8 cellular contexts compared by ENCODE assay signal in the genomic region with DNA sequence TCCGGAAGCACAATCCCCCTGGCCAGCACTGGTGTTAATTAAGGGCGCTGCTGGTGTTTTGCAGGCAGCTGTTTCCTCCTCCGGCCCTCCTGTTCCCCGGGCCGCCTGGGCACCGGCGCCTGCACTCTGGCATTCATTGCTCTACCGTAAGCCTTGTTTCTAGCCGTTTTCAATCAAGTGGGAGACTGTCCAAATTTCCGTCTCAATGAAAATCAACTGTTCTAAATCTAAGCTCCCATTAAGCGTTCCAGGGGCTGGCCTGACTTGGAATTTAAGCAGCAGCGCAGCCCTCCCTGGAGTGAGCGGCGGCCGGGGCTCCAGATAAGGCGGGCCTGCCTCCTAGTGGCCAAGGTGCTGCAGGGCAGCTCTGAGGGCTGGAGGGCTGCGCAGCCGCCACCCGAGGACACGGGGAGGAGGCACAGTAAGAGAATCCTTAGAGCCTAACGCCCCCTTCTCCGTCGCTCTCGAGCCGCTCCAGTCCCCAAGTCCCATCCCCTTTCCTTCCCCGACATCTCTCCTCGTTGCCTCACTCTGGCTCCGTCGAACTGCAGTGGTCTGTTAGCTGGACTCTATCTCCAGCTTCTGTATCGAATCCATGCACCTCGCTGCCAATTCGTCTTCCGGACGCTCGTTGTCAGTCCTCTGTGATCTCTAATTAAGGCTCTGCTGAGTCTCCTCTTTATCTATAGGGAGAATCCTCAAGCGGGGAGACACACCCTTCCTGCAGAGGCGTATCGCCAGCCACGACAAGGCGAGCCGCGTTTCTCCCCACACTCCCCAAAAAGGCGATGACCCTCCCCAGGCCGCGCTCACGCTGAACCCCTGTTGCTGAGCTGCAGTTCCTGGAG. TPM values are rescaled to one million over a fixed set of nuclear protein-coding genes. Genes with fewer than 3 reads are reported as not detected.
DNase-seq lines count a peak whose midpoint lies in the region; ATAC-seq and TF ChIP-seq lines count a peak whose summit lies in the region.

No MANE protein-coding gene starts in this region.

- intact Hi-C loops in activated CD4-positive, alpha-beta memory T cell treated with anti-CD3 and anti-CD28 coated beads for 36 hours (cut with micrococcal nuclease): loop anchor here (1.0 to 2.0 kb wide), 6 partner anchors 16 to 280 kb away; a partner anchor contains a TSS
- intact Hi-C loops in lower lobe of right lung (cut with DNase I): loop anchor here (10.0 kb wide), 1 partner anchor 138 kb away; no protein-coding TSS in a partner anchor

- peak overlapping the region; percentile 72 for H3K4me3 Mint-ChIP-seq in activated CD4-positive, alpha-beta memory T cell treated with anti-CD3 and anti-CD28 coated beads for 36 hours

- no peaks in the 10 kb centered on the region for H3K27me3 Mint-ChIP-seq in activated CD4-positive, alpha-beta memory T cell treated with anti-CD3 and anti-CD28 coated beads for 36 hours

- peak overlapping the region; percentile 44 for H3K27ac ChIP-seq in lower lobe of right lung

- peaks cover 46% of the 10 kb centered on the region for H3K4me1 Mint-ChIP-seq in activated CD4-positive, alpha-beta memory T cell treated with anti-CD3 and anti-CD28 coated beads for 36 hours (ENCODE audit: low read depth)

- H3K36me3 ChIP-seq in lower lobe of right lung: no peaks in the 10 kb centered on the region

- no peaks in the 10 kb centered on the region for H3K27me3 ChIP-seq in lower lobe of right lung (ENCODE audit: low read depth)

- ATAC-seq in GM18909 (IDR thresholded peaks at IDR 0.05; ENCODE audit: poor library complexity, unreplicated experiment): peak; percentile 99
- peak; percentile 99 for ATAC-seq in HG03280 (IDR thresholded peaks at IDR 0.05; ENCODE audit: unreplicated experiment)
- peak; percentile 99 for ATAC-seq in lower lobe of right lung

- H3K9me3 ChIP-seq in lower lobe of right lung: no peaks in the 10 kb centered on the region

- no peaks in the 10 kb centered on the region for H3K9me3 Mint-ChIP-seq in activated CD4-positive, alpha-beta memory T cell treated with anti-CD3 and anti-CD28 coated beads for 36 hours

- CTCF ChIA-PET in activated CD4-positive, alpha-beta memory T cell treated with anti-CD3 and anti-CD28 coated beads for 36 hours (lab: Charles Lee): interaction anchor here (0.7 to 5.0 kb wide), 78 partner anchors 8 to 298 kb away, joined by 3 to 154 read pairs (median 6); a partner anchor contains a TSS

- peak overlapping the region; percentile 80 for H3K27ac Mint-ChIP-seq in activated CD4-positive, alpha-beta memory T cell treated with anti-CD3 and anti-CD28 coated beads for 36 hours

- H3K4me3 ChIP-seq in lower lobe of right lung: peak overlapping the region; percentile 54

- DNase-seq in Ammon's horn (ENCODE audit: low spot score) (peak; percentile 94), NCI-H524 (lab: John Stamatoyannopoulos, UW) (peak; percentile 64 to 80), ecto neural progenitor cell (ENCODE audit: low spot score) (peak; percentile 91), lower lobe of right lung (peak; percentile 92)
- DNase-seq in activated CD4-positive, alpha-beta memory T cell treated with anti-CD3 and anti-CD28 coated beads for 36 hours: peak; percentile 91
- DNase-seq in stimulated activated CD4-positive, alpha-beta T cell treated with anti-CD3 and anti-CD28 coated beads, Interleukin-4, amount 100 ng/mL, for 48 hours (ENCODE audit: low read depth in 2 of 2): peak; percentile 83 to 85

- peak; percentile 99 for TF ChIP-seq CTCF in lower lobe of right lung (IDR thresholded peaks at IDR 0.05)

- H3K4me1 ChIP-seq in lower lobe of right lung: peaks cover 52% of the 10 kb centered on the region

- no peaks in the 10 kb centered on the region for H3K36me3 Mint-ChIP-seq in activated CD4-positive, alpha-beta memory T cell treated with anti-CD3 and anti-CD28 coated beads for 36 hours

- POLR2A ChIA-PET in activated CD4-positive, alpha-beta memory T cell treated with anti-CD3 and anti-CD28 coated beads for 36 hours (lab: Charles Lee): interaction anchor here (0.8 to 3.0 kb wide), 13 partner anchors 43 to 239 kb away, joined by 3 to 21 read pairs (median 4); a partner anchor contains a TSS

RNA-seq across cellular contexts. Expression of a gene that starts 57.8 kb away (rescaled TPM):
- 10 to 100 TPM; 17.7 to 19.4 TPM for total RNA-seq in activated CD4-positive, alpha-beta memory T cell treated with anti-CD3 and anti-CD28 coated beads for 36 hours
- total RNA-seq in lower lobe of right lung: 22.2 TPM

Comparison
In these comparisons a context has a peak if more than half of its experiments do, and no peak if none do; other contexts are left out.
1. Peak in every context shown above with its lines: DNase-seq, ATAC-seq, H3K4me3 ChIP-seq and H3K27ac ChIP-seq.